8 cellular contexts compared by ENCODE assay signal in genomic region chr12:66131067-66131688, GRCh38. TPM values are rescaled to one million over a fixed set of nuclear protein-coding genes. Genes with fewer than 3 reads are reported as not detected.
A peak's percentile ranks its signal among the peaks of the same experiment; 100 is the strongest.
DNase-seq lines count a peak whose midpoint lies in the region; ATAC-seq, FAIRE-seq and TF ChIP-seq lines count a peak whose summit lies in the region.

No MANE protein-coding gene starts in this region.

- no peak for ATAC-seq in GM19395 (IDR thresholded peaks at IDR 0.05; ENCODE audit: unreplicated experiment)

- DNase-seq in GM12892 (ENCODE audit: insufficient read length) (no peak), HL-60 (ENCODE audit: low read depth in 1 of 2, low spot score in 1 of 2) (no peak), mesothelial cell of epicardium (ENCODE audit: low spot score in 2 of 2, unreplicated experiment in 2 of 2) (no peak), occipital lobe (lab: John Stamatoyannopoulos, UW) (no peak)
- DNase-seq in stimulated activated CD4-positive, alpha-beta T cell treated with anti-CD3 and anti-CD28 coated beads, Interleukin-2, amount 100 ng/mL, for 48 hours: no peak
- no peak for DNase-seq in activated CD8-positive, alpha-beta memory T cell treated with anti-CD3 and anti-CD28 coated beads, Interleukin-2, amount 50 U/mL, for 4 hours

- FAIRE-seq in GM12892 (lab: Jason Lieb, UNC): peak; percentile 81

- peak overlapping the region; percentile 96 to 98 (median 97) for H3K4me3 Mint-ChIP-seq in brain
- H3K4me3 Mint-ChIP-seq in mesothelial cell of epicardium: peak overlapping the region; percentile 90

- H3K27ac Mint-ChIP-seq in brain: peak overlapping the region; percentile 53 to 97 (median 97)
- peak overlapping the region; percentile 82 for H3K27ac Mint-ChIP-seq in mesothelial cell of epicardium

- H3K27ac ChIP-seq in HL-60 (replicated peaks): peak overlapping the region; percentile 87

- TF ChIP-seq POLR2A in GM12892 (IDR thresholded peaks at IDR 0.05; ENCODE audit: low read depth, low read length): no peak

- H3K27me3 ChIP-seq in HL-60 (ENCODE audit: insufficient read depth, poor library complexity, severe bottlenecking): no peaks in the 10 kb centered on the region

- H3K4me1 Mint-ChIP-seq in brain (peaks cover 53% of the 10 kb centered on the region), mesothelial cell of epicardium (peaks cover 39% of the 10 kb centered on the region)

- H3K9me3 Mint-ChIP-seq in brain: peaks cover 2 to 11% (median 2%) of the 10 kb centered on the region in 5 experiments
- peaks cover 2% of the 10 kb centered on the region for H3K9me3 Mint-ChIP-seq in mesothelial cell of epicardium

- H3K27me3 Mint-ChIP-seq in brain (peaks cover 14% of the 10 kb centered on the region), mesothelial cell of epicardium (ENCODE audit: low read depth) (no peaks in the 10 kb centered on the region)

- TF ChIP-seq CTCF in HL-60 (IDR thresholded peaks at IDR 0.05; ENCODE audit: insufficient read depth, low read length): no peak
- TF ChIP-seq CTCF in brain (conservative IDR thresholded peaks at IDR 0.05): no peak
- no peak for TF ChIP-seq CTCF in mesothelial cell of epicardium (IDR thresholded peaks at IDR 0.05; ENCODE audit: unreplicated experiment)

- peak overlapping the region; percentile 86 for H3K4me3 ChIP-seq in HL-60 (replicated peaks; ENCODE audit: insufficient read depth, low read length)

- H3K36me3 Mint-ChIP-seq in brain (peaks cover 46% of the 10 kb centered on the region), mesothelial cell of epicardium (peaks cover 21% of the 10 kb centered on the region)

RNA-seq across cellular contexts. Expression of gene LLPH, which starts 0.6 kb away (rescaled TPM):
- 37.9 TPM for polyA plus RNA-seq in GM12892 (2012; ENCODE audit: missing spikeins)
- 13.3 TPM for polyA plus RNA-seq in brain (ENCODE audit: insufficient read depth, low read depth, low replicate concordance)
- total RNA-seq in mesothelial cell of epicardium: 21.0 to 22.8 TPM (median 22.8 TPM) in 3 replicates
- total RNA-seq in occipital lobe: 8.9 TPM

RNA-seq across cellular contexts. Expression of gene TMBIM4, which starts 38.6 kb away (rescaled TPM):
- 63.7 TPM for polyA plus RNA-seq in GM12892 (2012; ENCODE audit: missing spikeins)
- polyA plus RNA-seq in brain (ENCODE audit: insufficient read depth, low read depth, low replicate concordance): 62.9 TPM
- total RNA-seq in mesothelial cell of epicardium (31.0 to 31.9 TPM (median 31.4 TPM) in 3 replicates), occipital lobe (51.3 TPM)

RNA-seq across cellular contexts. Expression of gene IRAK3, which starts 57.8 kb away (rescaled TPM):
- 3.1 TPM for polyA plus RNA-seq in GM12892 (2012; ENCODE audit: missing spikeins)
- 0.39 TPM for polyA plus RNA-seq in brain (ENCODE audit: insufficient read depth, low read depth, low replicate concordance)
- total RNA-seq in mesothelial cell of epicardium: 1.5 to 2.2 TPM (median 1.9 TPM) in 3 replicates
- total RNA-seq in occipital lobe: 5.5 TPM
